1 cellular context compared by ENCODE assay signal in the genomic region with DNA sequence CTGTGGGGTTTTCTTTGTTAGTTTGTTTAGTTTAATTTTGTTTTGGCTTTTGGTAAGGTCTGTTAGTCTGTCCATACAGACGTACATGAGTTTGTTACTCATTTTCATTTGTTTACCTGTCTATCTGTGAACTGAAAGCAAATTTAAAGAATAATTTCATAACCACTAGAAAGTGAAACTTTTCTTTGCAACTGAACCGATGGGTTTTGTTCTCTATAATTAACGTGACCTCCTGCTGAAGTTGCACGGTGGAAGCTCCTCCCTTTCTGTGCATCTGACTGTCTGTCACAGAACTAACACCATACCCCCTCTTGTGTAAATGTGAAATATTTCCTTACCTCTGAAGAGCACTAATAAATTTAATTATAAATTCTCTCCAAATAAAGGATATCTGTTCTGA.
TF ChIP-seq lines count a peak whose summit lies in the region.

No MANE protein-coding gene starts in this region.

TF ChIP-seq in GM12878, 131 proteins besides CTCF, POLR2A, EP300 and RAD21 (continued from another document):
- TF ChIP-seq, protein P1, sequence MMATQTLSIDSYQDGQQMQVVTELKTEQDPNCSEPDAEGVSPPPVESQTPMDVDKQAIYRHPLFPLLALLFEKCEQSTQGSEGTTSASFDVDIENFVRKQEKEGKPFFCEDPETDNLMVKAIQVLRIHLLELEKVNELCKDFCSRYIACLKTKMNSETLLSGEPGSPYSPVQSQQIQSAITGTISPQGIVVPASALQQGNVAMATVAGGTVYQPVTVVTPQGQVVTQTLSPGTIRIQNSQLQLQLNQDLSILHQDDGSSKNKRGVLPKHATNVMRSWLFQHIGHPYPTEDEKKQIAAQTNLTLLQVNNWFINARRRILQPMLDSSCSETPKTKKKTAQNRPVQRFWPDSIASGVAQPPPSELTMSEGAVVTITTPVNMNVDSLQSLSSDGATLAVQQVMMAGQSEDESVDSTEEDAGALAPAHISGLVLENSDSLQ (IDR thresholded peaks at IDR 0.05): peak; percentile 89
